In genomic region chr6:154302111-154302752, GRCh38 we compare ENCODE assay signal across 9 cellular contexts. TPM values are rescaled to one million over a fixed set of nuclear protein-coding genes. Genes with fewer than 3 reads are reported as not detected.
DNase-seq lines count a peak whose midpoint lies in the region; ATAC-seq, FAIRE-seq and TF ChIP-seq lines count a peak whose summit lies in the region.
"Had no signal": no experiment of that assay in that cellular context is flagged by ENCODE, and none has a peak within 500 bp of the region (broad histone marks: within the 10 kb centered on the region; RNA-seq: fewer than 3 reads in every experiment).

No MANE protein-coding gene starts in this region.

- H3K36me3 Mint-ChIP-seq in activated naive CD8-positive, alpha-beta T cell treated with anti-CD3 and anti-CD28 coated beads for 36 hours: no peaks in the 10 kb centered on the region
- H3K36me3 Mint-ChIP-seq in osteocyte (ENCODE audit: unreplicated experiment): no peaks in the 10 kb centered on the region

- peak; percentile 17 for DNase-seq in NK-92 treated with Interleukin-12 subunit alpha and Interleukin-12 subunit beta, amount 100 ng/mL, for 24 hours (lab: John Stamatoyannopoulos, UW)
- DNase-seq in NK-92 (lab: John Stamatoyannopoulos, UW; ENCODE audit: unreplicated experiment): no peak
- DNase-seq in KBM-7: peak; percentile 96
- DNase-seq in activated naive CD8-positive, alpha-beta T cell treated with anti-CD3 and anti-CD28 coated beads for 36 hours: peak; percentile 29
- DNase-seq in osteocyte (ENCODE audit: extremely low spot score, unreplicated experiment): no peak
- no peak for DNase-seq in D721Med (ENCODE audit: insufficient read length, low spot score)
- DNase-seq in NCI-H2227 (lab: John Stamatoyannopoulos, UW; ENCODE audit: unreplicated experiment): no peak

- H3K4me1 Mint-ChIP-seq in activated naive CD8-positive, alpha-beta T cell treated with anti-CD3 and anti-CD28 coated beads for 36 hours: peaks cover 13% of the 10 kb centered on the region
- H3K4me1 Mint-ChIP-seq in osteocyte (ENCODE audit: unreplicated experiment): peaks cover 40% of the 10 kb centered on the region

- ATAC-seq in GM21723 (IDR thresholded peaks at IDR 0.05; ENCODE audit: unreplicated experiment): peak; percentile 94

- FAIRE-seq in D721Med (lab: Jason Lieb, UNC): no peak
- FAIRE-seq: A204.1 had no signal

- TF ChIP-seq CTCF in osteocyte (IDR thresholded peaks at IDR 0.05) (no peak), D721Med (IDR thresholded peaks at IDR 0.05; ENCODE audit: insufficient read depth, missing control alignments) (no peak)

- H3K27me3 Mint-ChIP-seq in activated naive CD8-positive, alpha-beta T cell treated with anti-CD3 and anti-CD28 coated beads for 36 hours: peaks cover 7% of the 10 kb centered on the region
- no peaks in the 10 kb centered on the region for H3K27me3 Mint-ChIP-seq in osteocyte (ENCODE audit: unreplicated experiment)

- no peak overlapping the region for H3K4me3 Mint-ChIP-seq in activated naive CD8-positive, alpha-beta T cell treated with anti-CD3 and anti-CD28 coated beads for 36 hours
- no peak overlapping the region for H3K4me3 Mint-ChIP-seq in osteocyte (ENCODE audit: unreplicated experiment)

- H3K27ac Mint-ChIP-seq in activated naive CD8-positive, alpha-beta T cell treated with anti-CD3 and anti-CD28 coated beads for 36 hours: no peak overlapping the region
- peak overlapping the region; percentile 38 for H3K27ac Mint-ChIP-seq in osteocyte (ENCODE audit: unreplicated experiment)

- in situ Hi-C loops in KBM-7 (cut with MboI; ENCODE audit: low pct_unique_long_range_greater_than_20kb, low sequenced_read_pairs): no loop called here

- H3K9me3 Mint-ChIP-seq in activated naive CD8-positive, alpha-beta T cell treated with anti-CD3 and anti-CD28 coated beads for 36 hours: peaks cover 3% of the 10 kb centered on the region
- H3K9me3 Mint-ChIP-seq in osteocyte (ENCODE audit: unreplicated experiment): no peaks in the 10 kb centered on the region

RNA-seq across cellular contexts. Expression of gene IPCEF1, which starts 54.4 kb away (rescaled TPM):
- 10 to 100 TPM; 14.2 to 16.9 TPM for total RNA-seq in activated naive CD8-positive, alpha-beta T cell treated with anti-CD3 and anti-CD28 coated beads for 36 hours
- total RNA-seq in osteocyte: 0.31 and 0.46 TPM in 2 replicates

Comparison
In these comparisons a context has a peak if more than half of its experiments do, and no peak if none do; other contexts are left out.
1. DNase-seq: peak in NK-92 treated with Interleukin-12 subunit alpha and Interleukin-12 subunit beta, amount 100 ng/mL, for 24 hours (single experiment), KBM-7 (single experiment) and activated naive CD8-positive, alpha-beta T cell treated with anti-CD3 and anti-CD28 coated beads for 36 hours (single experiment); none in NK-92 (single experiment), osteocyte (single experiment), D721Med (single experiment) and NCI-H2227 (single experiment).
2. RNA of gene IPCEF1, which starts 54.4 kb away (total RNA-seq): 14.2 to 16.9 TPM in activated naive CD8-positive, alpha-beta T cell treated with anti-CD3 and anti-CD28 coated beads for 36 hours; 0.31 to 0.46 TPM in osteocyte; every median in the first group is over 10 times any median in the second.